ENCODE assay signal across 19 cellular contexts in the genomic region with DNA sequence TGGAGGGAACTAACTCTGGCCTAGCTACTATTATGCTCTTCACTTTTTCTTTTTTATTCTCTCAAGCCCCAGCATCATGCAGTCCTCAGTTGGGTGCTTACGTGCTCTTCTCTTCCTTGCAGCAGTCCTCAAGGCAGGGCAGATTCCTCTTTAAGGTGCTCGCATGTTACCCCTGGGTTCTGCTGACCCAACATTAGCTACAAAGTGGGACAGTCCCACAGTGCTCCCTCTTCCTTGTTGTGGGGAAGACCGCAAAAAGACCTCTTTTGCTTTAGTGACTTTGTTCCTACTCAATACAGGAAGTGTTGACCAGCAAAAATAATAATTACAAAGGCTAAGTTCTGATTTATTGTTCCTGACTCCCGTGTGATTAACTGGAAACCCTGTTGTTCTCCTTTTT. TPM values are rescaled to one million over a fixed set of nuclear protein-coding genes. Genes with fewer than 3 reads are reported as not detected.
DNase-seq lines count a peak whose midpoint lies in the region; ATAC-seq and TF ChIP-seq lines count a peak whose summit lies in the region.
"Had no signal": no experiment of that assay in that cellular context is flagged by ENCODE, and none has a peak within 500 bp of the region (broad histone marks: within the 10 kb centered on the region; RNA-seq: fewer than 3 reads in every experiment).

No MANE protein-coding gene starts in this region.

- CTCF ChIA-PET in activated naive CD4-positive, alpha-beta T cell treated with anti-CD3 and anti-CD28 coated beads, Interleukin-2, amount 10 ng/mL, durations not matched to agents 7 days and 5 days (lab: Charles Lee), result interaction anchor here (1.2 to 5.1 kb wide), 5 partner anchors 14 to 117 kb away, joined by 3 to 51 read pairs (median 6); partner anchors contain the start of genes ARG2, PIGH and RDH12

- no peaks in the 10 kb centered on the region for H3K36me3 Mint-ChIP-seq in activated naive CD8-positive, alpha-beta T cell treated with anti-CD3 and anti-CD28 coated beads for 36 hours
- H3K36me3 Mint-ChIP-seq in memory B cell, result peaks cover 7% of the 10 kb centered on the region
- H3K36me3 Mint-ChIP-seq in stimulated activated naive B cell treated with anti-CD40 and anti-IgM and Interleukin-4, amounts not matched to agents 10 μg/mL and 1 μg/mL and 100 μg/mL, for 72 hours, result peaks cover 6 to 13% of the 10 kb centered on the region in 2 donors
- H3K36me3 Mint-ChIP-seq in activated naive CD4-positive, alpha-beta T cell treated with anti-CD3 and anti-CD28 coated beads, Interleukin-2, amount 10 ng/mL, durations not matched to agents 7 days and 5 days, result peaks cover 11% of the 10 kb centered on the region

- H3K27me3 ChIP-seq in right atrium auricular region, result no peaks in the 10 kb centered on the region
- H3K27me3 ChIP-seq: MG63 had no signal

- no peak overlapping the region for H3K4me3 Mint-ChIP-seq in activated naive CD8-positive, alpha-beta T cell treated with anti-CD3 and anti-CD28 coated beads for 36 hours
- H3K4me3 Mint-ChIP-seq in memory B cell, result no peak overlapping the region
- H3K4me3 Mint-ChIP-seq in stimulated activated naive B cell treated with anti-CD40 and anti-IgM and Interleukin-4, amounts not matched to agents 10 μg/mL and 1 μg/mL and 100 μg/mL, for 72 hours, result peak overlapping the region in 1 of 2 donors; percentile 3
- no peak overlapping the region for H3K4me3 Mint-ChIP-seq in activated naive CD4-positive, alpha-beta T cell treated with anti-CD3 and anti-CD28 coated beads, Interleukin-2, amount 10 ng/mL, durations not matched to agents 7 days and 5 days

- no peak overlapping the region for H3K4me3 ChIP-seq in right atrium auricular region
- H3K4me3 ChIP-seq: A549, MG63 had no signal

- H3K36me3 ChIP-seq in right atrium auricular region, result peaks cover 30% of the 10 kb centered on the region
- H3K36me3 ChIP-seq: MG63 had no signal

- H3K9me3 Mint-ChIP-seq in activated naive CD8-positive, alpha-beta T cell treated with anti-CD3 and anti-CD28 coated beads for 36 hours, result no peaks in the 10 kb centered on the region
- no peaks in the 10 kb centered on the region for H3K9me3 Mint-ChIP-seq in memory B cell
- H3K9me3 Mint-ChIP-seq in stimulated activated naive B cell treated with anti-CD40 and anti-IgM and Interleukin-4, amounts not matched to agents 10 μg/mL and 1 μg/mL and 100 μg/mL, for 72 hours, result no peaks in the 10 kb centered on the region
- H3K9me3 Mint-ChIP-seq in activated naive CD4-positive, alpha-beta T cell treated with anti-CD3 and anti-CD28 coated beads, Interleukin-2, amount 10 ng/mL, durations not matched to agents 7 days and 5 days, result no peaks in the 10 kb centered on the region

- H3K4me1 Mint-ChIP-seq in activated naive CD8-positive, alpha-beta T cell treated with anti-CD3 and anti-CD28 coated beads for 36 hours, result peaks cover 2% of the 10 kb centered on the region
- H3K4me1 Mint-ChIP-seq in memory B cell, result peaks cover 8% of the 10 kb centered on the region
- H3K4me1 Mint-ChIP-seq in stimulated activated naive B cell treated with anti-CD40 and anti-IgM and Interleukin-4, amounts not matched to agents 10 μg/mL and 1 μg/mL and 100 μg/mL, for 72 hours, result peaks cover 7 to 12% of the 10 kb centered on the region in 2 donors
- H3K4me1 Mint-ChIP-seq in activated naive CD4-positive, alpha-beta T cell treated with anti-CD3 and anti-CD28 coated beads, Interleukin-2, amount 10 ng/mL, durations not matched to agents 7 days and 5 days, result peaks cover 9% of the 10 kb centered on the region

- DNase-seq in left ventricle myocardium superior (no peak), right atrium auricular region (ENCODE audit: low spot score) (no peak), memory B cell (ENCODE audit: low spot score in 2 of 2) (no peak), NCI-H1105 treated with DMSO at 0.1 percent for 48 hours (lab: John Stamatoyannopoulos, UW) (no peak), left colon (no peak)
- DNase-seq in activated naive CD8-positive, alpha-beta T cell treated with anti-CD3 and anti-CD28 coated beads for 36 hours, result no peak
- DNase-seq in stimulated activated naive B cell treated with anti-CD40 and anti-IgM and Interleukin-4, amounts not matched to agents 10 μg/mL and 1 μg/mL and 100 μg/mL, for 72 hours, result no peak
- no peak for DNase-seq in activated naive CD4-positive, alpha-beta T cell treated with anti-CD3 and anti-CD28 coated beads, Interleukin-2, amount 10 ng/mL, durations not matched to agents 7 days and 5 days
- DNase-seq: C1 segment of cervical spinal cord, DMS 273 treated with DMSO at 0.1 percent for 48 hours, GDM1, GOT3, Karpas-422, MG63, NCI-H1092, NCI-H2081 treated with DMSO at 0.1 percent for 48 hours, NCI-H510A treated with DMSO at 0.1 percent for 48 hours had no signal

- no peaks in the 10 kb centered on the region for H3K9me3 ChIP-seq in right atrium auricular region
- H3K9me3 ChIP-seq: A549, MG63 had no signal

- intact Hi-C loops in left ventricle myocardium superior (cut with micrococcal nuclease), result no loop called here
- intact Hi-C loops in left colon (cut with DNase I, micrococcal nuclease), result loop anchor here in 1 of 2 donors (10.0 kb wide), 1 partner anchor 118 kb away; the partner anchor contains the start of gene RDH12

- peak overlapping the region; percentile 15 for H3K27ac Mint-ChIP-seq in activated naive CD8-positive, alpha-beta T cell treated with anti-CD3 and anti-CD28 coated beads for 36 hours
- peak overlapping the region; percentile 69 for H3K27ac Mint-ChIP-seq in memory B cell
- H3K27ac Mint-ChIP-seq in stimulated activated naive B cell treated with anti-CD40 and anti-IgM and Interleukin-4, amounts not matched to agents 10 μg/mL and 1 μg/mL and 100 μg/mL, for 72 hours, result peak overlapping the region; percentile 57
- no peak overlapping the region for H3K27ac Mint-ChIP-seq in activated naive CD4-positive, alpha-beta T cell treated with anti-CD3 and anti-CD28 coated beads, Interleukin-2, amount 10 ng/mL, durations not matched to agents 7 days and 5 days

- peak; percentile 15 for ATAC-seq in left ventricle myocardium superior
- no peak for ATAC-seq in memory B cell (ENCODE audit: low read depth)
- peak; percentile 57 to 61 for ATAC-seq in stimulated activated naive B cell treated with anti-CD40 and anti-IgM and Interleukin-4, amounts not matched to agents 10 μg/mL and 1 μg/mL and 100 μg/mL, for 72 hours (replicated peaks)
- no peak for ATAC-seq in left colon
- ATAC-seq: A549, Panc1 had no signal

- no peaks in the 10 kb centered on the region for H3K4me1 ChIP-seq in right atrium auricular region
- H3K4me1 ChIP-seq: A549 had no signal

- TF ChIP-seq CTCF in right atrium auricular region (IDR thresholded peaks at IDR 0.05), result no peak

- H3K27me3 Mint-ChIP-seq in activated naive CD8-positive, alpha-beta T cell treated with anti-CD3 and anti-CD28 coated beads for 36 hours, result no peaks in the 10 kb centered on the region
- no peaks in the 10 kb centered on the region for H3K27me3 Mint-ChIP-seq in memory B cell
- no peaks in the 10 kb centered on the region for H3K27me3 Mint-ChIP-seq in stimulated activated naive B cell treated with anti-CD40 and anti-IgM and Interleukin-4, amounts not matched to agents 10 μg/mL and 1 μg/mL and 100 μg/mL, for 72 hours
- no peaks in the 10 kb centered on the region for H3K27me3 Mint-ChIP-seq in activated naive CD4-positive, alpha-beta T cell treated with anti-CD3 and anti-CD28 coated beads, Interleukin-2, amount 10 ng/mL, durations not matched to agents 7 days and 5 days

- no peak overlapping the region for H3K27ac ChIP-seq in right atrium auricular region
- H3K27ac ChIP-seq: A549 had no signal

RNA-seq across cellular contexts. Expression of gene PIGH, which starts 13.8 kb away (rescaled TPM):
- 11.2 TPM for total RNA-seq in left ventricle myocardium superior
- 10 to 100 TPM; 13.8 to 15.3 TPM for total RNA-seq in right atrium auricular region
- 10 to 100 TPM; 17.5 to 18.2 TPM for total RNA-seq in activated naive CD8-positive, alpha-beta T cell treated with anti-CD3 and anti-CD28 coated beads for 36 hours
- 10 to 100 TPM; 14.0 to 14.3 TPM for total RNA-seq in left colon

RNA-seq across cellular contexts. Expression of gene ARG2, which starts 33.4 kb away (rescaled TPM):
- total RNA-seq in left ventricle myocardium superior, result 0.99 TPM
- total RNA-seq in right atrium auricular region, result under 1 TPM in 1 of 2 donors, not detected in 1; 0.59 TPM
- 10 to 100 TPM in 1 of 2 experiments, 1 to 10 TPM in 1; 8.7 to 10.2 TPM for total RNA-seq in activated naive CD8-positive, alpha-beta T cell treated with anti-CD3 and anti-CD28 coated beads for 36 hours
- 10 to 100 TPM in 1 of 2 donors, under 1 TPM in 1; 0.85 to 18.1 TPM for total RNA-seq in left colon

RNA-seq across cellular contexts. Expression of gene PLEKHH1, which starts 53.2 kb away (rescaled TPM):
- total RNA-seq in left ventricle myocardium superior (5.5 TPM), right atrium auricular region (1 to 10 TPM; 2.3 to 5.3 TPM), left colon (10 to 100 TPM; 54.0 to 63.2 TPM)
- 1 to 10 TPM; 2.4 to 3.3 TPM for total RNA-seq in activated naive CD8-positive, alpha-beta T cell treated with anti-CD3 and anti-CD28 coated beads for 36 hours

Comparison
In these comparisons a context has a peak if more than half of its experiments do, and no peak if none do; other contexts are left out.
1. ATAC-seq: peak in left ventricle myocardium superior (single experiment) and stimulated activated naive B cell treated with anti-CD40 and anti-IgM and Interleukin-4, amounts not matched to agents 10 μg/mL and 1 μg/mL and 100 μg/mL, for 72 hours (2 of 2); none in memory B cell (single experiment) and left colon (single experiment).